In the genomic region with DNA sequence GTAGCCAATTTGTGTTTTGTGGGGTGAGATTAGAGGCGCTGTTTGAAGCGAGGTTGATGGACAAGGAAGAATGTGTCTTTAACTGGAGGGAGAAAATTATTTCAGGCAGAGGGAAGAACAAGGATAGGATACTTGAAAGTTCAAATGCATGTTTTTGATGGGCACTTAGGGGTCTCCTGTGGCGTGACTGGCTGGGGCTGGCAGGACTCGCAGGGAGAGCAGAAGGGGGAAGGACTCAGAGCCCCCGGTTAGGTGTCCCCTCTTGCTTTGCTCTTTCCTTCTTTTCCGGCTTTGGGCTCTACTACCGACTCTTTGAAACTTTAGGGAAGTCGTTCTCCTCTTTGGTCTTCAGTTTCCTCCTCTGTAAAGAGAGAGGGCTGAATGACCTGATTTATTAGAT, we compare ENCODE assay signal across 16 cellular contexts. TPM values are rescaled to one million over a fixed set of nuclear protein-coding genes. Genes with fewer than 3 reads are reported as not detected.
DNase-seq lines count a peak whose midpoint lies in the region; ATAC-seq and TF ChIP-seq lines count a peak whose summit lies in the region.
"Had no signal": no experiment of that assay in that cellular context is flagged by ENCODE, and none has a peak within 500 bp of the region (broad histone marks: within the 10 kb centered on the region; RNA-seq: fewer than 3 reads in every experiment).

No MANE protein-coding gene starts in this region.

- no peak for DNase-seq in chondrocyte (ENCODE audit: low spot score)
- no peak for DNase-seq in left colon
- no peak for DNase-seq in substantia nigra (lab: John Stamatoyannopoulos, UW)
- no peak for DNase-seq in NCI-H2107 (lab: John Stamatoyannopoulos, UW)
- no peak for DNase-seq in ecto neural progenitor cell (ENCODE audit: low spot score)
- DNase-seq in progenitor cell of endocrine pancreas (ENCODE audit: low spot score, unreplicated experiment) = no peak
- no peak for DNase-seq in amniotic stem cell (lab: John Stamatoyannopoulos, UW)
- DNase-seq: Caco-2; CD8-positive, alpha-beta T cell; DMS53; GF-D8; HCEC 1CT had no signal

- H3K27ac ChIP-seq in angular gyrus (ENCODE audit: low read depth, low read length) (peak overlapping the region; percentile 77), substantia nigra (ENCODE audit: low read depth, low read length, poor library complexity, severe bottlenecking) (peak overlapping the region; percentile 22)
- H3K27ac ChIP-seq: A549 had no signal

- peaks cover 44% of the 10 kb centered on the region for H3K36me3 Mint-ChIP-seq in chondrocyte (ENCODE audit: low read depth)
- H3K36me3 Mint-ChIP-seq in progenitor cell of endocrine pancreas (ENCODE audit: insufficient read depth) = peaks cover 36% of the 10 kb centered on the region
- H3K36me3 Mint-ChIP-seq: CD14-positive monocyte had no signal

- ATAC-seq in left colon = peak; percentile 29
- ATAC-seq: A549; CD8-positive, alpha-beta T cell; HepG2 had no signal

- H3K9me3 Mint-ChIP-seq in chondrocyte (ENCODE audit: low read depth) (no peaks in the 10 kb centered on the region), progenitor cell of endocrine pancreas (ENCODE audit: low read depth) (no peaks in the 10 kb centered on the region)
- H3K9me3 Mint-ChIP-seq: CD8-positive, alpha-beta T cell had no signal

- H3K27me3 Mint-ChIP-seq in chondrocyte (ENCODE audit: low read depth) (no peaks in the 10 kb centered on the region), progenitor cell of endocrine pancreas (no peaks in the 10 kb centered on the region)

- intact Hi-C loops in left colon (cut with DNase I, micrococcal nuclease) = no loop called here

- H3K4me1 Mint-ChIP-seq in chondrocyte (ENCODE audit: low read depth) (peaks cover 62% of the 10 kb centered on the region), progenitor cell of endocrine pancreas (ENCODE audit: low read depth) (peaks cover 8% of the 10 kb centered on the region)
- H3K4me1 Mint-ChIP-seq: CD14-positive monocyte had no signal

- H3K4me3 Mint-ChIP-seq in chondrocyte (ENCODE audit: unreplicated experiment) (no peak overlapping the region), progenitor cell of endocrine pancreas (ENCODE audit: low read depth) (no peak overlapping the region)
- H3K4me3 Mint-ChIP-seq: CD14-positive monocyte; CD8-positive, alpha-beta T cell had no signal

- H3K27ac Mint-ChIP-seq in chondrocyte (ENCODE audit: unreplicated experiment) (peak overlapping the region; percentile 57), progenitor cell of endocrine pancreas (no peak overlapping the region)
- H3K27ac Mint-ChIP-seq: CD14-positive monocyte; CD8-positive, alpha-beta T cell had no signal

- TF ChIP-seq CTCF in chondrocyte (IDR thresholded peaks at IDR 0.05) (no peak), progenitor cell of endocrine pancreas (IDR thresholded peaks at IDR 0.05; ENCODE audit: unreplicated experiment) (no peak)

RNA-seq across cellular contexts. Expression of gene GRAMD2B, which starts 12.1 kb away (rescaled TPM):
- 56.5 to 72.4 TPM (median 61.5 TPM) in 3 replicates for total RNA-seq in chondrocyte
- total RNA-seq in left colon = 10 to 100 TPM; 49.8 to 52.2 TPM
- total RNA-seq in progenitor cell of endocrine pancreas = 21.6 and 32.1 TPM in 2 replicates
